Comparison of ENCODE assay signal across 8 cellular contexts in genomic region chr2:54524236-54524991, GRCh38.
DNase-seq lines count a peak whose midpoint lies in the region; ATAC-seq, FAIRE-seq and TF ChIP-seq lines count a peak whose summit lies in the region.

No MANE protein-coding gene starts in this region.

- H3K27me3 Mint-ChIP-seq in CD4-positive, CD25-positive, alpha-beta regulatory T cell, result peaks cover 18% of the 10 kb centered on the region
- peaks cover under 1% of the 10 kb centered on the region for H3K27me3 Mint-ChIP-seq in activated T-cell treated with anti-CD3 and anti-CD28 coated beads, Interleukin-2, amount 50 U/mL, for 4 hours (ENCODE audit: low read depth)
- peaks cover 6 to 13% of the 10 kb centered on the region in 2 donors for H3K27me3 Mint-ChIP-seq in effector memory CD8-positive, alpha-beta T cell

- in situ Hi-C loops in KBM-7 (cut with MboI; ENCODE audit: low pct_unique_long_range_greater_than_20kb, low sequenced_read_pairs), result loop anchor here (25.0 kb wide), 1 partner anchor 337 kb away; no protein-coding TSS in a partner anchor

- no peak overlapping the region for H3K4me3 ChIP-seq in CD4-positive, CD25-positive, alpha-beta regulatory T cell (ENCODE audit: low read depth, low read length)
- H3K4me3 ChIP-seq in keratinocyte (ENCODE audit: control insufficient read depth in 2 of 3, extremely low read depth in 1 of 3, insufficient read depth in 2 of 3, low read depth in 1 of 3, low read length in 3 of 3), result peak overlapping the region in 1 of 3 experiments; percentile 22

- H3K79me2 ChIP-seq in keratinocyte (ENCODE audit: control insufficient read depth, insufficient read depth, low read length), result no peaks in the 10 kb centered on the region

- peak overlapping the region; percentile 53 for H3K4me2 ChIP-seq in keratinocyte (ENCODE audit: control insufficient read depth, extremely low read depth, insufficient read depth, low read depth, low read length)

- no peak for FAIRE-seq in keratinocyte (lab: Jason Lieb, UNC)

- H3K9me3 Mint-ChIP-seq in CD4-positive, CD25-positive, alpha-beta regulatory T cell, result no peaks in the 10 kb centered on the region
- no peaks in the 10 kb centered on the region for H3K9me3 Mint-ChIP-seq in activated T-cell treated with anti-CD3 and anti-CD28 coated beads, Interleukin-2, amount 50 U/mL, for 4 hours
- no peaks in the 10 kb centered on the region for H3K9me3 Mint-ChIP-seq in effector memory CD8-positive, alpha-beta T cell

- H3K9me1 ChIP-seq in keratinocyte (ENCODE audit: control insufficient read depth, extremely low read depth, insufficient read depth, low read length), result no peaks in the 10 kb centered on the region

- no peak for TF ChIP-seq CTCF in keratinocyte (optimal IDR thresholded peaks at IDR 0.05 in 1 of 3, IDR thresholded peaks at IDR 0.05 in 1 of 3, conservative IDR thresholded peaks at IDR 0.05 in 1 of 3; ENCODE audit: extremely low read depth in 1 of 3, insufficient read depth in 2 of 3, low read length in 3 of 3)

- H3K9me3 ChIP-seq in CD4-positive, CD25-positive, alpha-beta regulatory T cell (ENCODE audit: control insufficient read depth in 2 of 2, low read length in 2 of 2), result no peaks in the 10 kb centered on the region
- no peaks in the 10 kb centered on the region for H3K9me3 ChIP-seq in keratinocyte (ENCODE audit: control insufficient read depth, low read depth, low read length)

- no peaks in the 10 kb centered on the region for H3K36me3 ChIP-seq in CD4-positive, CD25-positive, alpha-beta regulatory T cell (ENCODE audit: control insufficient read depth, insufficient read depth, low read length)
- H3K36me3 ChIP-seq in keratinocyte (ENCODE audit: control insufficient read depth in 2 of 2, extremely low read depth in 1 of 2, insufficient read depth in 2 of 2, low read length in 2 of 2), result peaks cover 0 to 5% of the 10 kb centered on the region in 2 experiments

- dilution Hi-C loops in keratinocyte (cut with MboI; ENCODE audit: extremely low pct_ligation_motif_present, low sequenced_read_pairs), result no loop called here

- no peak overlapping the region for H3K4me3 Mint-ChIP-seq in CD4-positive, CD25-positive, alpha-beta regulatory T cell
- no peak overlapping the region for H3K4me3 Mint-ChIP-seq in activated T-cell treated with anti-CD3 and anti-CD28 coated beads, Interleukin-2, amount 50 U/mL, for 4 hours
- no peak overlapping the region for H3K4me3 Mint-ChIP-seq in effector memory CD8-positive, alpha-beta T cell

- H3K4me1 Mint-ChIP-seq in CD4-positive, CD25-positive, alpha-beta regulatory T cell, result peaks cover 0 to 7% (median 6%) of the 10 kb centered on the region in 4 donors
- H3K4me1 Mint-ChIP-seq in activated T-cell treated with anti-CD3 and anti-CD28 coated beads, Interleukin-2, amount 50 U/mL, for 4 hours (ENCODE audit: low read depth), result peaks cover 12% of the 10 kb centered on the region
- H3K4me1 Mint-ChIP-seq in effector memory CD8-positive, alpha-beta T cell (ENCODE audit: low read depth in 2 of 2), result peaks cover 0 to 6% of the 10 kb centered on the region in 2 donors

- H3K27me3 ChIP-seq in CD4-positive, CD25-positive, alpha-beta regulatory T cell (ENCODE audit: control insufficient read depth, insufficient read depth, low read length), result peaks cover 2% of the 10 kb centered on the region
- H3K27me3 ChIP-seq in keratinocyte (ENCODE audit: control insufficient read depth, extremely low read depth, insufficient read depth, low read length), result no peaks in the 10 kb centered on the region

- DNase-seq in CD4-positive, CD25-positive, alpha-beta regulatory T cell, result peak in 1 of 3 donors; percentile 46
- DNase-seq in GM19240 (ENCODE audit: insufficient read length, low spot score), result peak; percentile 17
- DNase-seq in activated T-cell treated with anti-CD3 and anti-CD28 coated beads, Interleukin-2, amount 50 U/mL, for 4 hours, result no peak
- DNase-seq in keratinocyte (ENCODE audit: low read depth, low spot score), result peak; percentile 42
- DNase-seq in KBM-7, result no peak
- DNase-seq in effector memory CD8-positive, alpha-beta T cell, result no peak

- H3K27ac Mint-ChIP-seq in CD4-positive, CD25-positive, alpha-beta regulatory T cell, result peak overlapping the region in 1 of 3 donors; percentile 75
- no peak overlapping the region for H3K27ac Mint-ChIP-seq in effector memory CD8-positive, alpha-beta T cell

- ATAC-seq in CD4-positive, CD25-positive, alpha-beta regulatory T cell (ENCODE audit: low read depth in 2 of 2), result peak; percentile 41 to 50
- ATAC-seq in HG03469 (IDR thresholded peaks at IDR 0.05; ENCODE audit: unreplicated experiment) (peak; percentile 79), HG03521 (IDR thresholded peaks at IDR 0.05; ENCODE audit: unreplicated experiment) (no peak)
- peak; percentile 93 to 95 for ATAC-seq in activated T-cell treated with anti-CD3 and anti-CD28 coated beads, Interleukin-2, amount 50 U/mL, for 4 hours
- no peak for ATAC-seq in effector memory CD8-positive, alpha-beta T cell (replicated peaks)

- no peaks in the 10 kb centered on the region for H4K20me1 ChIP-seq in keratinocyte (ENCODE audit: control insufficient read depth, extremely low read depth, insufficient read depth, low read length)

- peak overlapping the region; percentile 28 for H3K9ac ChIP-seq in keratinocyte (ENCODE audit: control insufficient read depth, extremely low read depth, insufficient read depth, low read length)

- H2AFZ ChIP-seq in keratinocyte (ENCODE audit: control insufficient read depth, low read length), result peak overlapping the region; percentile 62

- no peaks in the 10 kb centered on the region for H3K4me1 ChIP-seq in CD4-positive, CD25-positive, alpha-beta regulatory T cell (ENCODE audit: control insufficient read depth, insufficient read depth, low read length, poor library complexity, severe bottlenecking)
- peaks cover 16% of the 10 kb centered on the region for H3K4me1 ChIP-seq in keratinocyte (ENCODE audit: control insufficient read depth, extremely low read depth, insufficient read depth, low read length)

- H3K27ac ChIP-seq in CD4-positive, CD25-positive, alpha-beta regulatory T cell (ENCODE audit: insufficient read depth, low read length, poor library complexity, severe bottlenecking), result no peak overlapping the region
- H3K27ac ChIP-seq in keratinocyte (ENCODE audit: control insufficient read depth, insufficient read depth, low read length), result peak overlapping the region; percentile 66

- no peaks in the 10 kb centered on the region for H3K36me3 Mint-ChIP-seq in CD4-positive, CD25-positive, alpha-beta regulatory T cell
- no peaks in the 10 kb centered on the region for H3K36me3 Mint-ChIP-seq in activated T-cell treated with anti-CD3 and anti-CD28 coated beads, Interleukin-2, amount 50 U/mL, for 4 hours (ENCODE audit: insufficient read depth)
- H3K36me3 Mint-ChIP-seq in effector memory CD8-positive, alpha-beta T cell (ENCODE audit: insufficient read depth), result peaks cover 10% of the 10 kb centered on the region

Comparison
In these comparisons a context has a peak if more than half of its experiments do, and no peak if none do; other contexts are left out.
1. ATAC-seq: peak in CD4-positive, CD25-positive, alpha-beta regulatory T cell (2 of 2), HG03469 (single experiment) and activated T-cell treated with anti-CD3 and anti-CD28 coated beads, Interleukin-2, amount 50 U/mL, for 4 hours (2 of 2); none in effector memory CD8-positive, alpha-beta T cell (single experiment) and HG03521 (single experiment).
2. DNase-seq: peak in GM19240 (single experiment) and keratinocyte (single experiment); none in activated T-cell treated with anti-CD3 and anti-CD28 coated beads, Interleukin-2, amount 50 U/mL, for 4 hours (single experiment), KBM-7 (single experiment) and effector memory CD8-positive, alpha-beta T cell (0 of 3).